Comparison of ENCODE assay signal across 17 cellular contexts in genomic region chr5:44807269-44807668, GRCh38. TPM values are rescaled to one million over a fixed set of nuclear protein-coding genes. Genes with fewer than 3 reads are reported as not detected.
DNase-seq lines count a peak whose midpoint lies in the region; ATAC-seq and TF ChIP-seq lines count a peak whose summit lies in the region.
"Had no signal": no experiment of that assay in that cellular context is flagged by ENCODE, and none has a peak within 500 bp of the region (broad histone marks: within the 10 kb centered on the region; RNA-seq: fewer than 3 reads in every experiment).

No MANE protein-coding gene starts in this region.

- H3K4me2 ChIP-seq in PC-3 (ENCODE audit: low read length), result peak overlapping the region; percentile 66; the same call in 1 of the 2 replicates

- intact Hi-C loops in MCF 10A (cut with micrococcal nuclease) (no loop called here), breast epithelium (cut with DNase I; ENCODE audit: low total_unique reads) (no loop called here), PC-3 (cut with micrococcal nuclease) (no loop called here)
- intact Hi-C loops in activated T-helper 1 cell treated with anti-CD3 and anti-CD28 coated beads, Interleukin-12 subunit alpha, Interleukin-12 subunit beta, Interleukin-2, Interleukin-4 antibody, amounts not matched to agents 30 ng/mL and 10 ng/mL and 1 ng/mL, durations not matched to agents 14 hours and 24 hours and 36 hours (cut with micrococcal nuclease), result loop anchor here (5.0 to 10.0 kb wide), 3 partner anchors 1250 to 1742 kb away; partner anchors contain the start of gene PAIP1

- H3K4me3 ChIP-seq in breast epithelium (no peak overlapping the region), PC-3 (ENCODE audit: low read length) (no peak overlapping the region), right atrium auricular region (no peak overlapping the region), HAP-1 (no peak overlapping the region)

- POLR2A ChIA-PET in MCF 10A (lab: Yijun Ruan, JAX), result interaction anchor here (0.5 to 1.1 kb wide), 6 partner anchors 10 to 261 kb away, joined by 3 to 4 read pairs (median 3); no protein-coding TSS in a partner anchor
- POLR2A ChIA-PET in PC-3 (lab: Charles Lee; ENCODE audit: unreplicated experiment), result no interaction called here

- in situ Hi-C loops in HAP-1 (cut with MboI; ENCODE audit: low sequenced_read_pairs), result no loop called here

- ATAC-seq in PC-3, result peak; percentile 31

- H4K20me1 ChIP-seq in PC-3 (ENCODE audit: low read length), result peaks cover 17% of the 10 kb centered on the region

- BruUV-seq in MCF 10A (replicated peaks; lab: Mats Ljungman, UMichigan) (no TSS peak), PC-3 (replicated peaks; lab: Mats Ljungman, UMichigan) (no TSS peak)

- peaks cover 27% of the 10 kb centered on the region for H3K4me1 Mint-ChIP-seq in MCF 10A (ENCODE audit: insufficient read depth, unreplicated experiment)
- peaks cover 39% of the 10 kb centered on the region for H3K4me1 Mint-ChIP-seq in activated T-helper 1 cell treated with anti-CD3 and anti-CD28 coated beads, Interleukin-12 subunit alpha, Interleukin-12 subunit beta, Interleukin-2, Interleukin-4 antibody, amounts not matched to agents 30 ng/mL and 10 ng/mL and 1 ng/mL, durations not matched to agents 14 hours and 24 hours and 36 hours (ENCODE audit: low read depth)

- H3K4me3 Mint-ChIP-seq in MCF 10A (ENCODE audit: unreplicated experiment), result peak overlapping the region; percentile 35
- H3K4me3 Mint-ChIP-seq in activated T-helper 1 cell treated with anti-CD3 and anti-CD28 coated beads, Interleukin-12 subunit alpha, Interleukin-12 subunit beta, Interleukin-2, Interleukin-4 antibody, amounts not matched to agents 30 ng/mL and 10 ng/mL and 1 ng/mL, durations not matched to agents 14 hours and 24 hours and 36 hours, result no peak overlapping the region

- TF ChIP-seq CTCF in MCF 10A (IDR thresholded peaks at IDR 0.05; ENCODE audit: unreplicated experiment) (no peak), breast epithelium (IDR thresholded peaks at IDR 0.05) (no peak), PC-3 (conservative IDR thresholded peaks at IDR 0.05; ENCODE audit: low read depth, low read length) (no peak), right atrium auricular region (IDR thresholded peaks at IDR 0.05) (no peak)

- H3K36me3 ChIP-seq in breast epithelium (no peaks in the 10 kb centered on the region), PC-3 (ENCODE audit: low read depth, low read length) (peaks cover 15% of the 10 kb centered on the region), right atrium auricular region (no peaks in the 10 kb centered on the region), HAP-1 (replicated peaks) (peaks cover 15% of the 10 kb centered on the region)

- no peaks in the 10 kb centered on the region for H3K27me3 Mint-ChIP-seq in MCF 10A (ENCODE audit: insufficient read depth, unreplicated experiment)
- no peaks in the 10 kb centered on the region for H3K27me3 Mint-ChIP-seq in activated T-helper 1 cell treated with anti-CD3 and anti-CD28 coated beads, Interleukin-12 subunit alpha, Interleukin-12 subunit beta, Interleukin-2, Interleukin-4 antibody, amounts not matched to agents 30 ng/mL and 10 ng/mL and 1 ng/mL, durations not matched to agents 14 hours and 24 hours and 36 hours (ENCODE audit: insufficient read depth)

- H3K9me2 ChIP-seq in PC-3 (replicated peaks; ENCODE audit: low read length), result no peaks in the 10 kb centered on the region

- H3F3A ChIP-seq in PC-3 (ENCODE audit: low read length, unreplicated experiment), result no peaks in the 10 kb centered on the region

- no peaks in the 10 kb centered on the region for H3K9me3 Mint-ChIP-seq in MCF 10A (ENCODE audit: unreplicated experiment)
- H3K9me3 Mint-ChIP-seq in activated T-helper 1 cell treated with anti-CD3 and anti-CD28 coated beads, Interleukin-12 subunit alpha, Interleukin-12 subunit beta, Interleukin-2, Interleukin-4 antibody, amounts not matched to agents 30 ng/mL and 10 ng/mL and 1 ng/mL, durations not matched to agents 14 hours and 24 hours and 36 hours, result no peaks in the 10 kb centered on the region
- H3K9me3 Mint-ChIP-seq: activated naive CD8-positive, alpha-beta T cell treated with anti-CD3 and anti-CD28 coated beads for 36 hours had no signal

- H3K36me3 Mint-ChIP-seq in MCF 10A (ENCODE audit: insufficient read depth, unreplicated experiment), result peaks cover 22% of the 10 kb centered on the region
- H3K36me3 Mint-ChIP-seq in activated T-helper 1 cell treated with anti-CD3 and anti-CD28 coated beads, Interleukin-12 subunit alpha, Interleukin-12 subunit beta, Interleukin-2, Interleukin-4 antibody, amounts not matched to agents 30 ng/mL and 10 ng/mL and 1 ng/mL, durations not matched to agents 14 hours and 24 hours and 36 hours (ENCODE audit: low read depth), result peaks cover 21% of the 10 kb centered on the region

- H3K27me3 ChIP-seq in breast epithelium (no peaks in the 10 kb centered on the region), PC-3 (ENCODE audit: low read length) (no peaks in the 10 kb centered on the region), right atrium auricular region (no peaks in the 10 kb centered on the region), HAP-1 (ENCODE audit: low read depth) (no peaks in the 10 kb centered on the region; the same call in 1 of the 2 replicates)

- H3K27ac ChIP-seq in breast epithelium (no peak overlapping the region), PC-3 (ENCODE audit: low read length) (no peak overlapping the region), right atrium auricular region (no peak overlapping the region)
- H3K27ac ChIP-seq: HL-60 had no signal

- peak; percentile 38 for DNase-seq in MCF 10A (ENCODE audit: unreplicated experiment)
- no peak for DNase-seq in breast epithelium (ENCODE audit: low spot score in 2 of 2)
- DNase-seq in PC-3, result peak; percentile 63
- DNase-seq in erythroblast (lab: John Stamatoyannopoulos, UW), result peak; percentile 6 to 19
- no peak for DNase-seq in NCI-H1930 (lab: John Stamatoyannopoulos, UW)
- DNase-seq in right atrium auricular region (ENCODE audit: low spot score), result no peak
- no peak for DNase-seq in HAP-1 (ENCODE audit: low spot score in 2 of 2)
- no peak for DNase-seq in activated T-helper 1 cell treated with anti-CD3 and anti-CD28 coated beads, Interleukin-12 subunit alpha, Interleukin-12 subunit beta, Interleukin-2, Interleukin-4 antibody, amounts not matched to agents 30 ng/mL and 10 ng/mL and 1 ng/mL, durations not matched to agents 14 hours and 24 hours and 36 hours (ENCODE audit: low spot score)
- DNase-seq: activated CD4-positive, alpha-beta T cell treated with anti-CD3 and anti-CD28 coated beads for 1 hour; activated CD8-positive, alpha-beta memory T cell treated with anti-CD3 and anti-CD28 coated beads, Interleukin-2, amount 50 U/mL, for 48 hours; activated naive CD8-positive, alpha-beta T cell treated with anti-CD3 and anti-CD28 coated beads for 36 hours; central memory CD4-positive, alpha-beta T cell; NCI-H2029 treated with DMSO at 0.1 percent for 48 hours; posterior cingulate gyrus; substantia nigra; T-helper 1 cell had no signal

- no peak overlapping the region for H3K9ac ChIP-seq in PC-3 (ENCODE audit: low read length)

- TF ChIP-seq POLR2A in breast epithelium (IDR thresholded peaks at IDR 0.05) (no peak), erythroblast (IDR thresholded peaks at IDR 0.05; ENCODE audit: low read length) (no peak)

- peaks cover 35% of the 10 kb centered on the region for H3K79me2 ChIP-seq in PC-3 (ENCODE audit: low read length)

- H3K4me1 ChIP-seq in breast epithelium (no peaks in the 10 kb centered on the region), PC-3 (ENCODE audit: insufficient read depth, low read length) (peaks cover 29% of the 10 kb centered on the region), right atrium auricular region (peaks cover 0 to 20% of the 10 kb centered on the region in 2 donors), HAP-1 (peaks cover 12% of the 10 kb centered on the region)

- H3K27ac Mint-ChIP-seq in MCF 10A (ENCODE audit: low read depth, unreplicated experiment), result peak overlapping the region; percentile 36
- H3K27ac Mint-ChIP-seq in activated T-helper 1 cell treated with anti-CD3 and anti-CD28 coated beads, Interleukin-12 subunit alpha, Interleukin-12 subunit beta, Interleukin-2, Interleukin-4 antibody, amounts not matched to agents 30 ng/mL and 10 ng/mL and 1 ng/mL, durations not matched to agents 14 hours and 24 hours and 36 hours, result no peak overlapping the region
- H3K27ac Mint-ChIP-seq: activated naive CD8-positive, alpha-beta T cell treated with anti-CD3 and anti-CD28 coated beads for 36 hours had no signal

- H2AFZ ChIP-seq in PC-3 (ENCODE audit: low read length), result no peak overlapping the region

- H3K9me3 ChIP-seq in breast epithelium, result no peaks in the 10 kb centered on the region
- H3K9me3 ChIP-seq in PC-3 (ENCODE audit: low read length), result no peaks in the 10 kb centered on the region
- H3K9me3 ChIP-seq in right atrium auricular region, result no peaks in the 10 kb centered on the region
- no peaks in the 10 kb centered on the region for H3K9me3 ChIP-seq in HAP-1

- CTCF ChIA-PET in MCF 10A (lab: Yijun Ruan, JAX) (interaction anchor here (0.7 to 1.0 kb wide), 3 partner anchors 8 to 809 kb away, joined by 3 read pairs; no protein-coding TSS in a partner anchor), PC-3 (lab: Charles Lee) (no interaction called here)

RNA-seq across cellular contexts. Expression of gene MRPS30, which starts 1.5 kb away (rescaled TPM):
- total RNA-seq in MCF 10A (2022), result 48.2 and 63.2 TPM in 2 replicates
- 100 to 1,000 TPM in 1 of 3 donors, 10 to 100 TPM in 2; 63.7 to 144 (median 63.9) TPM for total RNA-seq in breast epithelium
- 139 and 149 TPM in 2 replicates for total RNA-seq in PC-3 (2014; rRNA removed)
- total RNA-seq in right atrium auricular region, result 100 to 1,000 TPM in 1 of 2 donors, 10 to 100 TPM in 1; 69.8 to 110 TPM
- 62.9 and 63.5 TPM in 2 replicates for total RNA-seq in activated T-helper 1 cell treated with anti-CD3 and anti-CD28 coated beads, Interleukin-12 subunit alpha, Interleukin-12 subunit beta, Interleukin-2, Interleukin-4 antibody, amounts not matched to agents 30 ng/mL and 10 ng/mL and 1 ng/mL, durations not matched to agents 14 hours and 24 hours and 36 hours

Comparison
In these comparisons a context has a peak if more than half of its experiments do, and no peak if none do; other contexts are left out.
1. DNase-seq: peak in MCF 10A (single experiment), PC-3 (single experiment) and erythroblast (2 of 2); none in breast epithelium (0 of 2), NCI-H1930 (0 of 2), right atrium auricular region (single experiment), HAP-1 (0 of 2) and activated T-helper 1 cell treated with anti-CD3 and anti-CD28 coated beads, Interleukin-12 subunit alpha, Interleukin-12 subunit beta, Interleukin-2, Interleukin-4 antibody, amounts not matched to agents 30 ng/mL and 10 ng/mL and 1 ng/mL, durations not matched to agents 14 hours and 24 hours and 36 hours (single experiment).